In the genomic region with DNA sequence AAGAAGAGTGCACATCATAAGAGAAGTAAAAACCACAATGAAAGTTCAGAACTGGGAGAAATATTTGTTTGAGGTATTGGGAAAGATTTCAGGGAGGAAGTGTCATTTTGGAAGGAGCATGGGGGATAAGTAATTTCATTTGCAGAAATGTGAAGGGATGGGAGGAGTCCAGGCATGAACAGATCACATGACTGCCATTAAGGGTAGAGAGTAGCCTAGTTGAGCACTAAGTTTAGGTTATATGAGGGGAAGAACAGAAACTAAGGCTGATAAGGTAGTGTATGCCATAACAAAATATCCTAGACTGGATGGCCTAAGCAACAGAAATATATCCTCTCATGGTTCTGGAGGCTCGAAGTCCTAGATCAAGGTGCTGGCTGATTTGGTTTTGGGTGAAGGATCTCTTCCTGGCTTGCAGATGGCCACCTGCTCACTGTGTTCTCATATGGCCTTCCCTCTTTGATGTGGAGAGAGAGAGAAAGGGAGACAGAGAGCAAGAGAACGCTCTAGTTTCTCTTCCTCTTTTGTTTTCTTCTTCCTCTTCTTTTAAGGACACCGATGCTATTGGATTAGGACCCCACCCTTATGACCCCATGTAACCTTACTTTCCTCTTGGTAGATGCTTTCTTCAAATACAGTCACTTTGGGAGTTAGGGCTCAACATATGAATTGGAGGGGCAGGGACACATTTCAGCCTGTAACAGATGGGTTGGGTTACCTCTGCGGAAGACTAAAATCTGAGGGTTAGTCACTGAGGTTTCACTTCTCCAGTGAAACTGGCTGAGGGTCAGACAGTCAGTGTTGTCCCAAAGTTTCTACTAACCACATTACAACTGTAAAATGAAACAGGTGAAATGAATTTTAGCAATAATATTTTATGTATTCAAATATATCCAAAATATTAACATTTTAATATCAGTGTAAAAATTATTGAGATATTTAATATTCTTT, we compare ENCODE assay signal across 10 cellular contexts.
DNase-seq lines count a peak whose midpoint lies in the region; ATAC-seq and TF ChIP-seq lines count a peak whose summit lies in the region.
"Had no signal": no experiment of that assay in that cellular context is flagged by ENCODE, and none has a peak within 500 bp of the region (broad histone marks: within the 10 kb centered on the region; RNA-seq: fewer than 3 reads in every experiment).

No MANE protein-coding gene starts in this region.

- H3K9me3 Mint-ChIP-seq in CD14-positive monocyte (peaks cover 3 to 14% (median 12%) of the 10 kb centered on the region in 7 donors), GM23338 (no peaks in the 10 kb centered on the region)

- ATAC-seq in GM19438 (IDR thresholded peaks at IDR 0.05; ENCODE audit: low read depth, unreplicated experiment) = peak; percentile 88
- ATAC-seq in HG03095 (IDR thresholded peaks at IDR 0.05; ENCODE audit: unreplicated experiment) = peak; percentile 89
- ATAC-seq in GM23338 = no peak
- no peak for ATAC-seq in aorta (ENCODE audit: low FRiP score)

- no peaks in the 10 kb centered on the region for H3K79me2 ChIP-seq in GM23338 (replicated peaks; ENCODE audit: insufficient read depth)

- H3K27ac ChIP-seq in SJCRH30 (no peak overlapping the region), GM23338 (ENCODE audit: low read depth) (no peak overlapping the region), aorta (ENCODE audit: low read depth in 1 of 2, low read length in 2 of 2) (no peak overlapping the region)
- H3K27ac ChIP-seq: SJSA1 had no signal

- peaks cover 26% of the 10 kb centered on the region for H3K4me1 ChIP-seq in SJCRH30
- H3K4me1 ChIP-seq in GM23338 (ENCODE audit: insufficient read depth) = no peaks in the 10 kb centered on the region
- H3K4me1 ChIP-seq in aorta (ENCODE audit: control insufficient read depth in 1 of 2, insufficient read depth in 2 of 2, low read length in 2 of 2) = no peaks in the 10 kb centered on the region
- H3K4me1 ChIP-seq: SJSA1 had no signal

- H3K9me2 ChIP-seq in GM23338 (ENCODE audit: insufficient read depth) = no peaks in the 10 kb centered on the region

- H3K27me3 Mint-ChIP-seq in CD14-positive monocyte (ENCODE audit: low read depth in 3 of 3) (peaks cover 0 to 2% (median 0%) of the 10 kb centered on the region in 3 donors), GM23338 (ENCODE audit: insufficient read depth, low read depth, poor library complexity) (no peaks in the 10 kb centered on the region)

- peaks cover 53% of the 10 kb centered on the region for H3K4me1 Mint-ChIP-seq in CD14-positive monocyte
- H3K4me1 Mint-ChIP-seq in GM23338 = no peaks in the 10 kb centered on the region

- H3K9me3 ChIP-seq in SJCRH30 (replicated peaks) (peaks cover 5% of the 10 kb centered on the region; the same call in 1 of the 2 replicates), aorta (ENCODE audit: control insufficient read depth, low read length) (no peaks in the 10 kb centered on the region)
- H3K9me3 ChIP-seq: SJSA1 had no signal

- no peaks in the 10 kb centered on the region for H3K36me3 ChIP-seq in SJCRH30
- no peaks in the 10 kb centered on the region for H3K36me3 ChIP-seq in GM23338 (ENCODE audit: insufficient read depth)
- no peaks in the 10 kb centered on the region for H3K36me3 ChIP-seq in aorta (ENCODE audit: control insufficient read depth in 1 of 2, insufficient read depth in 2 of 2, low read length in 1 of 2)

- in situ Hi-C loops in G401 (cut with HindIII; ENCODE audit: low sequenced_read_pairs) = no loop called here

- DNase-seq in CD14-positive monocyte (ENCODE audit: low spot score) = peak; percentile 49
- peak; percentile 90 for DNase-seq in SIG-M5 treated with dmso at 0.1 percent for 504 hours (lab: John Stamatoyannopoulos, UW; ENCODE audit: unreplicated experiment)
- no peak for DNase-seq in SJCRH30
- DNase-seq in GM23338 (ENCODE audit: low spot score) = no peak
- DNase-seq in G401 (ENCODE audit: low spot score) = no peak
- no peak for DNase-seq in aorta
- DNase-seq: amniotic stem cell had no signal

- TF ChIP-seq CTCF in CD14-positive monocyte (IDR thresholded peaks at IDR 0.05) = no peak
- TF ChIP-seq CTCF in GM23338 (conservative IDR thresholded peaks at IDR 0.05; ENCODE audit: low read depth in 2 of 2) = no peak

- H3F3A ChIP-seq in GM23338 (replicated peaks; ENCODE audit: low read depth) = no peaks in the 10 kb centered on the region

- H3K36me3 Mint-ChIP-seq in CD14-positive monocyte (no peaks in the 10 kb centered on the region), GM23338 (ENCODE audit: low read depth) (no peaks in the 10 kb centered on the region)

- H3K4me3 Mint-ChIP-seq in CD14-positive monocyte (peak overlapping the region in 1 of 2 donors; percentile 36), GM23338 (no peak overlapping the region)

- intact Hi-C loops in CD14-positive monocyte (cut with micrococcal nuclease) (loop anchor here in 1 of 2 donors (10.0 kb wide), 1 partner anchor 324 kb away; no protein-coding TSS in a partner anchor), aorta (cut with DNase I) (no loop called here)

- peak overlapping the region; percentile 87 to 98 (median 93) for H3K27ac Mint-ChIP-seq in CD14-positive monocyte
- H3K27ac Mint-ChIP-seq in GM23338 = no peak overlapping the region

- no peak overlapping the region for H3K4me3 ChIP-seq in SJCRH30
- H3K4me3 ChIP-seq in GM23338 = no peak overlapping the region
- H3K4me3 ChIP-seq in aorta (ENCODE audit: low read length in 2 of 2) = no peak overlapping the region
- H3K4me3 ChIP-seq: SJSA1 had no signal

- 88% methylated on average over 4 of the region's 4 CpGs for WGBS in aorta, 2 donors

- H3K4me2 ChIP-seq in GM23338 = no peak overlapping the region

- H2AFZ ChIP-seq in GM23338 = no peak overlapping the region

- H4K20me1 ChIP-seq in GM23338 (replicated peaks; ENCODE audit: insufficient read depth) = no peaks in the 10 kb centered on the region

- H3K27me3 ChIP-seq in SJCRH30 = no peaks in the 10 kb centered on the region
- H3K27me3 ChIP-seq in GM23338 (ENCODE audit: insufficient read depth) = no peaks in the 10 kb centered on the region
- no peaks in the 10 kb centered on the region for H3K27me3 ChIP-seq in aorta (ENCODE audit: control insufficient read depth in 1 of 2, insufficient read depth in 2 of 2, low read length in 1 of 2)
- H3K27me3 ChIP-seq: SJSA1 had no signal

TF ChIP-seq in GM23338, 12 proteins besides CTCF, POLR2A, EP300 and RAD21:
- TF ChIP-seq EZH2 (IDR thresholded peaks at IDR 0.05; ENCODE audit: low read depth, unreplicated experiment) (no peak), POLR2AphosphoS5 (IDR thresholded peaks at IDR 0.05; ENCODE audit: low read depth) (no peak), EZH2phosphoT487 (IDR thresholded peaks at IDR 0.05; ENCODE audit: unreplicated experiment) (no peak), ZNF114 (CRISPR knock-in tag; IDR thresholded peaks at IDR 0.05) (no peak), NANOG (IDR thresholded peaks at IDR 0.05; ENCODE audit: borderline replicate concordance) (no peak), CREB1 (CRISPR knock-in tag; IDR thresholded peaks at IDR 0.05; ENCODE audit: low read depth) (no peak), JUNB (IDR thresholded peaks at IDR 0.05; ENCODE audit: unreplicated experiment) (no peak)
- TF ChIP-seq, protein P1, sequence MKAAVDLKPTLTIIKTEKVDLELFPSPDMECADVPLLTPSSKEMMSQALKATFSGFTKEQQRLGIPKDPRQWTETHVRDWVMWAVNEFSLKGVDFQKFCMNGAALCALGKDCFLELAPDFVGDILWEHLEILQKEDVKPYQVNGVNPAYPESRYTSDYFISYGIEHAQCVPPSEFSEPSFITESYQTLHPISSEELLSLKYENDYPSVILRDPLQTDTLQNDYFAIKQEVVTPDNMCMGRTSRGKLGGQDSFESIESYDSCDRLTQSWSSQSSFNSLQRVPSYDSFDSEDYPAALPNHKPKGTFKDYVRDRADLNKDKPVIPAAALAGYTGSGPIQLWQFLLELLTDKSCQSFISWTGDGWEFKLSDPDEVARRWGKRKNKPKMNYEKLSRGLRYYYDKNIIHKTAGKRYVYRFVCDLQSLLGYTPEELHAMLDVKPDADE (IDR thresholded peaks at IDR 0.05) = no peak
- TF ChIP-seq, protein P2, sequence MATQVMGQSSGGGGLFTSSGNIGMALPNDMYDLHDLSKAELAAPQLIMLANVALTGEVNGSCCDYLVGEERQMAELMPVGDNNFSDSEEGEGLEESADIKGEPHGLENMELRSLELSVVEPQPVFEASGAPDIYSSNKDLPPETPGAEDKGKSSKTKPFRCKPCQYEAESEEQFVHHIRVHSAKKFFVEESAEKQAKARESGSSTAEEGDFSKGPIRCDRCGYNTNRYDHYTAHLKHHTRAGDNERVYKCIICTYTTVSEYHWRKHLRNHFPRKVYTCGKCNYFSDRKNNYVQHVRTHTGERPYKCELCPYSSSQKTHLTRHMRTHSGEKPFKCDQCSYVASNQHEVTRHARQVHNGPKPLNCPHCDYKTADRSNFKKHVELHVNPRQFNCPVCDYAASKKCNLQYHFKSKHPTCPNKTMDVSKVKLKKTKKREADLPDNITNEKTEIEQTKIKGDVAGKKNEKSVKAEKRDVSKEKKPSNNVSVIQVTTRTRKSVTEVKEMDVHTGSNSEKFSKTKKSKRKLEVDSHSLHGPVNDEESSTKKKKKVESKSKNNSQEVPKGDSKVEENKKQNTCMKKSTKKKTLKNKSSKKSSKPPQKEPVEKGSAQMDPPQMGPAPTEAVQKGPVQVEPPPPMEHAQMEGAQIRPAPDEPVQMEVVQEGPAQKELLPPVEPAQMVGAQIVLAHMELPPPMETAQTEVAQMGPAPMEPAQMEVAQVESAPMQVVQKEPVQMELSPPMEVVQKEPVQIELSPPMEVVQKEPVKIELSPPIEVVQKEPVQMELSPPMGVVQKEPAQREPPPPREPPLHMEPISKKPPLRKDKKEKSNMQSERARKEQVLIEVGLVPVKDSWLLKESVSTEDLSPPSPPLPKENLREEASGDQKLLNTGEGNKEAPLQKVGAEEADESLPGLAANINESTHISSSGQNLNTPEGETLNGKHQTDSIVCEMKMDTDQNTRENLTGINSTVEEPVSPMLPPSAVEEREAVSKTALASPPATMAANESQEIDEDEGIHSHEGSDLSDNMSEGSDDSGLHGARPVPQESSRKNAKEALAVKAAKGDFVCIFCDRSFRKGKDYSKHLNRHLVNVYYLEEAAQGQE (IDR thresholded peaks at IDR 0.05; ENCODE audit: unreplicated experiment) = no peak

Comparison
In these comparisons a context has a peak if more than half of its experiments do, and no peak if none do; other contexts are left out.
1. DNase-seq: peak in CD14-positive monocyte (single experiment) and SIG-M5 treated with dmso at 0.1 percent for 504 hours (single experiment); none in SJCRH30 (0 of 2), GM23338 (single experiment), G401 (single experiment) and aorta (0 of 2).
2. ATAC-seq: peak in GM19438 (single experiment) and HG03095 (single experiment); none in GM23338 (single experiment) and aorta (single experiment).